In genomic region chr2:148876190-148876588, GRCh38 we compare ENCODE assay signal across 9 cellular contexts. TPM values are rescaled to one million over a fixed set of nuclear protein-coding genes. Genes with fewer than 3 reads are reported as not detected.
DNase-seq lines count a peak whose midpoint lies in the region; ATAC-seq and TF ChIP-seq lines count a peak whose summit lies in the region.
"Had no signal": no experiment of that assay in that cellular context is flagged by ENCODE, and none has a peak within 500 bp of the region (broad histone marks: within the 10 kb centered on the region; RNA-seq: fewer than 3 reads in every experiment).

No MANE protein-coding gene starts in this region.

- H2AFZ ChIP-seq in neuron (ENCODE audit: low read depth, low read length), result peak overlapping the region; percentile 12

- peaks cover 11% of the 10 kb centered on the region for H3K4me1 ChIP-seq in neuron (ENCODE audit: insufficient read depth, low read length)

- H3K27ac Mint-ChIP-seq in chondrocyte (ENCODE audit: unreplicated experiment), result no peak overlapping the region

- H3K27me3 ChIP-seq in neuron (ENCODE audit: insufficient read depth, low read length), result no peaks in the 10 kb centered on the region

- peaks cover 6% of the 10 kb centered on the region for H3K36me3 ChIP-seq in neuron (ENCODE audit: insufficient read depth, low read length)

- no peak for TF ChIP-seq CTCF in chondrocyte (IDR thresholded peaks at IDR 0.05)

- ATAC-seq in GM21737 (IDR thresholded peaks at IDR 0.05; ENCODE audit: unreplicated experiment) (no peak), HG02970 (IDR thresholded peaks at IDR 0.05; ENCODE audit: low FRiP score, unreplicated experiment) (no peak)

- H3K9me3 Mint-ChIP-seq in chondrocyte (ENCODE audit: low read depth), result no peaks in the 10 kb centered on the region

- peak overlapping the region; percentile 84 for H3K4me3 ChIP-seq in neuron (ENCODE audit: low read length)

- H3K4me1 Mint-ChIP-seq in chondrocyte (ENCODE audit: low read depth), result peaks cover 12% of the 10 kb centered on the region

- H3K4me3 Mint-ChIP-seq in chondrocyte (ENCODE audit: unreplicated experiment), result peak overlapping the region; percentile 68

- peaks cover 3% of the 10 kb centered on the region for H3K27me3 Mint-ChIP-seq in chondrocyte (ENCODE audit: low read depth)

- peaks cover 4% of the 10 kb centered on the region for H3K36me3 Mint-ChIP-seq in chondrocyte (ENCODE audit: low read depth)

- peak; percentile 14 for DNase-seq in DMS79 treated with DMSO at 0.1 percent for 48 hours (lab: John Stamatoyannopoulos, UW)
- DNase-seq in NCI-H2227 (lab: John Stamatoyannopoulos, UW; ENCODE audit: unreplicated experiment), result peak; percentile 76
- DNase-seq in chondrocyte (ENCODE audit: low spot score), result no peak
- no peak for DNase-seq in AML-193 (lab: John Stamatoyannopoulos, UW)
- no peak for DNase-seq in NCI-H187 (lab: John Stamatoyannopoulos, UW)

- H3K9me3 ChIP-seq in neuron (ENCODE audit: low read length), result peaks cover 3% of the 10 kb centered on the region

RNA-seq across cellular contexts. Expression of gene KIF5C, which starts 1.2 kb away (rescaled TPM):
- total RNA-seq in chondrocyte, result 2.6 to 3.8 TPM (median 3.1 TPM) in 3 replicates
- total RNA-seq: bronchial epithelial cell had no signal

Comparison
In these comparisons a context has a peak if more than half of its experiments do, and no peak if none do; other contexts are left out.
1. DNase-seq: peak in DMS79 treated with DMSO at 0.1 percent for 48 hours (single experiment) and NCI-H2227 (single experiment); none in chondrocyte (single experiment), AML-193 (0 of 2) and NCI-H187 (0 of 2).